In the genomic region with DNA sequence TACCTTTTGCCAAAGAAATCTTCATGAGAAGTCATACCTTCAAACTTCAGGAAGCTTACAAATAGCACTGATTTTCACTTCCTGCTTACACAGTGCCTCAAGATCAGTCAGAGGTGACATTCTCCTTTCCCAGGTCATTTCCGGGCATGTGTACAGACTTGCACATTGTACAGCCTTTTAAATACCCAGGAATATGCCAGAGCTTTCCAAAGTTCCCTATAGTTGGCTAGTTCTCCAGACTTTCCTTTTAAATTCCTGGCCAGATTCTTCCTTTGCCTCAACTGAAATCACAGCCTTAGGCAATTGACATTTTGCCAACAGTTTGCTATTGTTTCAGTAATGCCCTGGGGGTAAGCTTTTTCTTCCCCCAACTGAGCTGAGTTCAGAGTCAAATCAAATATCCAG, we compare ENCODE assay signal across 1 cellular context.
TF ChIP-seq lines count a peak whose summit lies in the region.

No MANE protein-coding gene starts in this region.

TF ChIP-seq in GM12878, 131 proteins besides CTCF, POLR2A, EP300 and RAD21 (continued from another document):
- TF ChIP-seq, protein P1, sequence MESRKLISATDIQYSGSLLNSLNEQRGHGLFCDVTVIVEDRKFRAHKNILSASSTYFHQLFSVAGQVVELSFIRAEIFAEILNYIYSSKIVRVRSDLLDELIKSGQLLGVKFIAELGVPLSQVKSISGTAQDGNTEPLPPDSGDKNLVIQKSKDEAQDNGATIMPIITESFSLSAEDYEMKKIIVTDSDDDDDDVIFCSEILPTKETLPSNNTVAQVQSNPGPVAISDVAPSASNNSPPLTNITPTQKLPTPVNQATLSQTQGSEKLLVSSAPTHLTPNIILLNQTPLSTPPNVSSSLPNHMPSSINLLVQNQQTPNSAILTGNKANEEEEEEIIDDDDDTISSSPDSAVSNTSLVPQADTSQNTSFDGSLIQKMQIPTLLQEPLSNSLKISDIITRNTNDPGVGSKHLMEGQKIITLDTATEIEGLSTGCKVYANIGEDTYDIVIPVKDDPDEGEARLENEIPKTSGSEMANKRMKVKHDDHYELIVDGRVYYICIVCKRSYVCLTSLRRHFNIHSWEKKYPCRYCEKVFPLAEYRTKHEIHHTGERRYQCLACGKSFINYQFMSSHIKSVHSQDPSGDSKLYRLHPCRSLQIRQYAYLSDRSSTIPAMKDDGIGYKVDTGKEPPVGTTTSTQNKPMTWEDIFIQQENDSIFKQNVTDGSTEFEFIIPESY (IDR thresholded peaks at IDR 0.05): no peak
- TF ChIP-seq NFIC (IDR thresholded peaks at IDR 0.05; ENCODE audit: low read depth, low read length) (peak; percentile 68; the same call in 1 of the 2 replicates), EGR1 (IDR thresholded peaks at IDR 0.05; ENCODE audit: borderline replicate concordance in 1 of 2, low read depth in 2 of 2, low read length in 2 of 2) (0 out of 3 replicates have a peak, but pooled peaks of 1 of the 2 experiments have one; percentile 22), SPI1 (IDR thresholded peaks at IDR 0.05; ENCODE audit: borderline replicate concordance, insufficient read depth, low read depth, low read length) (peak; percentile 82), CREB1 (IDR thresholded peaks at IDR 0.05; ENCODE audit: low read depth) (peak; percentile 40; the same call in 1 of the 2 replicates), TAF1 (IDR thresholded peaks at IDR 0.05; ENCODE audit: borderline replicate concordance, low read depth, low read length) (0 out of 2 replicates have a peak, but pooled peaks have one; percentile 10), MTA2 (IDR thresholded peaks at IDR 0.05; ENCODE audit: low read depth) (no peak), ETV6 (conservative IDR thresholded peaks at IDR 0.05 in 1 of 2, IDR thresholded peaks at IDR 0.05 in 1 of 2; ENCODE audit: borderline replicate concordance in 1 of 2, low read depth in 1 of 2) (peak in 1 of 2 experiments; percentile 96; a peak in 2 of 4 replicates), MYC (IDR thresholded peaks at IDR 0.05; ENCODE audit: insufficient read depth, insufficient read length, insufficient replicate concordance, low read length, severe bottlenecking) (no peak), CEBPB (IDR thresholded peaks at IDR 0.05; ENCODE audit: borderline replicate concordance in 1 of 2, low read depth in 2 of 2, low read length in 2 of 2) (peak in 1 of 2 experiments; percentile 44; a peak in 1 of 4 replicates), EED (IDR thresholded peaks at IDR 0.05; ENCODE audit: low read depth) (peak; percentile 83), ZZZ3 (IDR thresholded peaks at IDR 0.05; ENCODE audit: control insufficient read depth, insufficient read length, low read depth) (no peak), GABPA (IDR thresholded peaks at IDR 0.05; ENCODE audit: low read depth) (peak; percentile 63; the same call in 1 of the 2 replicates), MTA3 (IDR thresholded peaks at IDR 0.05; ENCODE audit: borderline replicate concordance, low read length) (0 out of 2 replicates have a peak, but pooled peaks have one; percentile 59), IKZF1 (conservative IDR thresholded peaks at IDR 0.05) (peak; percentile 42; the same call in 1 of the 2 replicates), CREM (IDR thresholded peaks at IDR 0.05; ENCODE audit: low read depth) (peak; percentile 53; the same call in 1 of the 2 replicates), RUNX3 (IDR thresholded peaks at IDR 0.05; ENCODE audit: low read length) (peak; percentile 48), IRF4 (IDR thresholded peaks at IDR 0.05; ENCODE audit: low read depth, low read length) (0 out of 2 replicates have a peak, but pooled peaks have one; percentile 28), MEF2A (IDR thresholded peaks at IDR 0.05; ENCODE audit: insufficient read depth, low read depth, low read length) (peak; percentile 22; the same call in 1 of the 2 replicates), BCL11A (IDR thresholded peaks at IDR 0.05; ENCODE audit: low read depth, low read length) (peak; percentile 41; the same call in 1 of the 2 replicates)
- TF ChIP-seq, protein P2, sequence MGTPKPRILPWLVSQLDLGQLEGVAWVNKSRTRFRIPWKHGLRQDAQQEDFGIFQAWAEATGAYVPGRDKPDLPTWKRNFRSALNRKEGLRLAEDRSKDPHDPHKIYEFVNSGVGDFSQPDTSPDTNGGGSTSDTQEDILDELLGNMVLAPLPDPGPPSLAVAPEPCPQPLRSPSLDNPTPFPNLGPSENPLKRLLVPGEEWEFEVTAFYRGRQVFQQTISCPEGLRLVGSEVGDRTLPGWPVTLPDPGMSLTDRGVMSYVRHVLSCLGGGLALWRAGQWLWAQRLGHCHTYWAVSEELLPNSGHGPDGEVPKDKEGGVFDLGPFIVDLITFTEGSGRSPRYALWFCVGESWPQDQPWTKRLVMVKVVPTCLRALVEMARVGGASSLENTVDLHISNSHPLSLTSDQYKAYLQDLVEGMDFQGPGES (IDR thresholded peaks at IDR 0.05): no peak
- TF ChIP-seq, protein P3, sequence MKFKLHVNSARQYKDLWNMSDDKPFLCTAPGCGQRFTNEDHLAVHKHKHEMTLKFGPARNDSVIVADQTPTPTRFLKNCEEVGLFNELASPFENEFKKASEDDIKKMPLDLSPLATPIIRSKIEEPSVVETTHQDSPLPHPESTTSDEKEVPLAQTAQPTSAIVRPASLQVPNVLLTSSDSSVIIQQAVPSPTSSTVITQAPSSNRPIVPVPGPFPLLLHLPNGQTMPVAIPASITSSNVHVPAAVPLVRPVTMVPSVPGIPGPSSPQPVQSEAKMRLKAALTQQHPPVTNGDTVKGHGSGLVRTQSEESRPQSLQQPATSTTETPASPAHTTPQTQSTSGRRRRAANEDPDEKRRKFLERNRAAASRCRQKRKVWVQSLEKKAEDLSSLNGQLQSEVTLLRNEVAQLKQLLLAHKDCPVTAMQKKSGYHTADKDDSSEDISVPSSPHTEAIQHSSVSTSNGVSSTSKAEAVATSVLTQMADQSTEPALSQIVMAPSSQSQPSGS (IDR thresholded peaks at IDR 0.05; ENCODE audit: low read length): peak; percentile 63
